ENCODE assay signal across 6 cellular contexts in the genomic region with DNA sequence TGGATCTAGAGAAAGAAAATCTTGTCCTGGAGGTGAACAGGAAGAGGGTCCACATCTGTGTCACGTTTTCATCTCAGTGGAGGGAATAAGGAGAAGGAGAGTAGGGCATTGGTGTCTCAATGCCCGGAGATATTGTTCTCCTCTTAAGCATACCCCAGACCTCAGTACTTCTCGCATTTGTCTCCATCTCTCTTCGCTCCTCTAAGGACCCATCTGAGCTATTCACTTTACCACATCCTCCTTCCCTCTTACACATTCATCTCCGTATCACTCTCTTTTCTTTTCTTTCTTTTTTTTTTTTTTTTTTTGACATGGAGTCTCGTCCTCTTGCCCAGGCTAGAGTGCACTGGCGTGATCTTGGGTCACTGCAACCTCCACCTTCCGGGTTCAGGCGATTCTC. TPM values are rescaled to one million over a fixed set of nuclear protein-coding genes. Genes with fewer than 3 reads are reported as not detected.
"Had no signal": no experiment of that assay in that cellular context is flagged by ENCODE, and none has a peak within 500 bp of the region (broad histone marks: within the 10 kb centered on the region; RNA-seq: fewer than 3 reads in every experiment).

No MANE protein-coding gene starts in this region.

RNA-seq across cellular contexts. Expression of gene RNASE2, which starts 8.6 kb away (rescaled TPM):
- total RNA-seq: GM23338, H4, H7, HFFc6, HT1080, IMR-90 had no signal
- polyA plus RNA-seq: GM23338, IMR-90 had no signal

RNA-seq across cellular contexts. Expression of gene SLC39A2, which starts 52.4 kb away (rescaled TPM):
- total RNA-seq: GM23338, H4, IMR-90 had no signal
- polyA plus RNA-seq: GM23338, IMR-90 had no signal

RNA-seq across cellular contexts. Expression of gene RNASE3, which starts 55.5 kb away (rescaled TPM):
- total RNA-seq: GM23338, H4, H7, HFFc6, HT1080, IMR-90 had no signal
- polyA plus RNA-seq: GM23338, IMR-90 had no signal
